Comparison of ENCODE assay signal across 9 cellular contexts in the genomic region with DNA sequence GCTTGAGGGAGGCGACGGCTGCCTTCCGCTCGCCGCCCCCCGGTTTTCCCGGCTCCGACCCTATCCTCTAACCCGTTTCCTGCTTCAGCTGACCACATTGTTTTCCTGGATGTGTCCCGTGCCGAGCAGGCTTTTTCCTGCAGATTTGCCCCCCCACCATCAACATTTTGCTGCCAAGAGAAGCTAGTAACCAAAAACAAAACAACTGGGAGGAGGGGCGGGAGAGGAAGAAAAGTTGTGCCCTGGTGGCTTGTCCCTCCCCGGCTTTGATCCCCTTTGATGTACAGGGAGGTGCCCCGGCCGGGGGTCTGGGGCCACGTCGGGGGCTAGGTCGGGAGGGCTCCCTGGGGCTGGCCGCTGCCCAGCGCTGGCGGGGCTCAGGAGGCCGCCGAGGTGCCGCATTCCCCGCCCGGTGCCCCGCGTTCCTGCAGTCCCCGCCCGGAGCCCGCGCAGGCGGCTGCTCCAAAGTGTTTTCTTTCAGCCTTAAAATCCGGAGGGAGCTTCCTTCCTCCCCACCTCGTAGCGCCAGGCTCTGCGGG. TPM values are rescaled to one million over a fixed set of nuclear protein-coding genes. Genes with fewer than 3 reads are reported as not detected.
DNase-seq lines count a peak whose midpoint lies in the region; ATAC-seq and TF ChIP-seq lines count a peak whose summit lies in the region.
"Not testable (repeated sequence)": the region's sequence is repeated elsewhere in the genome, so short reads cannot be mapped to it uniquely, and the experiment has no call there.
"Had no signal": no experiment of that assay in that cellular context is flagged by ENCODE, and none has a peak within 500 bp of the region (broad histone marks: within the 10 kb centered on the region; RNA-seq: fewer than 3 reads in every experiment).

No MANE protein-coding gene starts in this region.

- H2BK120ac ChIP-seq in IMR-90 (ENCODE audit: low read depth, low read length), result not testable (repeated sequence)

- not testable (repeated sequence) for H3K27me3 ChIP-seq in IMR-90 (ENCODE audit: control insufficient read depth, insufficient read depth, low read length); endodermal cell (ENCODE audit: control insufficient read depth, insufficient read depth, low read length, poor library complexity, severe bottlenecking); kidney epithelial cell (ENCODE audit: control insufficient read depth, insufficient read depth, low read length); ovary; tibial nerve

- not testable (repeated sequence) for H2BK15ac ChIP-seq in IMR-90 (ENCODE audit: low read depth, low read length)

- TF ChIP-seq POLR2A in IMR-90 (IDR thresholded peaks at IDR 0.05; ENCODE audit: low read depth, low read length); ovary (IDR thresholded peaks at IDR 0.05); tibial nerve (IDR thresholded peaks at IDR 0.05): not testable (repeated sequence)

- not testable (repeated sequence) for DNase-seq in IMR-90; T-helper 2 cell treated with Interferon-gamma antibody and Interleukin-4, amounts not matched to agents 5 μg/mL and 100 μg/mL, for 36 hours (ENCODE audit: low spot score); activated naive CD8-positive, alpha-beta T cell treated with anti-CD3 and anti-CD28 coated beads for 36 hours; endodermal cell; kidney epithelial cell (ENCODE audit: low read depth)
- peak; percentile 13 to 57 (median 22) for DNase-seq in ovary
- DNase-seq in tibial nerve (ENCODE audit: low spot score in 2 of 2), result peak in 1 of 2 donors; percentile 12

- intact Hi-C loops in IMR-90 (cut with micrococcal nuclease); ovary (cut with DNase I): not testable (repeated sequence)

- not testable (repeated sequence) for H3K36me3 Mint-ChIP-seq in T-helper 2 cell treated with Interferon-gamma antibody and Interleukin-4, amounts not matched to agents 5 μg/mL and 100 μg/mL, for 36 hours (ENCODE audit: low read depth); activated naive CD8-positive, alpha-beta T cell treated with anti-CD3 and anti-CD28 coated beads for 36 hours; endodermal cell (ENCODE audit: low read depth)

- not testable (repeated sequence) for H3K9ac ChIP-seq in IMR-90 (ENCODE audit: low read depth, low read length); endodermal cell (ENCODE audit: extremely low read depth, low read length, poor library complexity, severe bottlenecking)

- not testable (repeated sequence) for H3K14ac ChIP-seq in IMR-90 (replicated peaks; ENCODE audit: low read depth, low read length)

- ATAC-seq in IMR-90 (ENCODE audit: low read depth), result not testable (repeated sequence)

- peak overlapping the region; percentile 99 for H3K4me3 Mint-ChIP-seq in T-helper 2 cell treated with Interferon-gamma antibody and Interleukin-4, amounts not matched to agents 5 μg/mL and 100 μg/mL, for 36 hours
- H3K4me3 Mint-ChIP-seq in activated naive CD8-positive, alpha-beta T cell treated with anti-CD3 and anti-CD28 coated beads for 36 hours, result peak overlapping the region; percentile 84
- peak overlapping the region; percentile 71 for H3K4me3 Mint-ChIP-seq in endodermal cell

- POLR2A ChIA-PET in IMR-90 (lab: Charles Lee; ENCODE audit: unreplicated experiment), result not testable (repeated sequence)

- WGBS in IMR-90 (ENCODE audit: extremely low coverage in 2 of 2, insufficient read length in 1 of 2), 2 experiments, result no CpG with 5 or more reads among the region's 37 CpGs
- WGBS in endodermal cell (ENCODE audit: insufficient coverage in 1 of 2, insufficient read length in 1 of 2), 2 experiments, result 0% methylated on average over 2 of the region's 37 CpGs; no CpG with 5 or more reads in 1 of the 2 experiments
- 0% methylated on average over 13 to 17 of the region's 37 CpGs for WGBS in ovary, 3 donors
- WGBS in tibial nerve, 2 donors, result 0% methylated on average over 2 of the region's 37 CpGs; no CpG with 5 or more reads in 1 of the 2 donors

- H3K4me3 ChIP-seq in IMR-90 (ENCODE audit: insufficient read depth, low read depth, low read length) (peak overlapping the region; percentile 51), kidney epithelial cell (ENCODE audit: low read depth, low read length) (peak overlapping the region; percentile 28), ovary (peak overlapping the region; percentile 21), tibial nerve (peak overlapping the region in 3 of 4 donors; percentile 31 to 52 (median 33))
- H3K4me3 ChIP-seq in endodermal cell (ENCODE audit: low read length), result not testable (repeated sequence)

- H3K27ac Mint-ChIP-seq in T-helper 2 cell treated with Interferon-gamma antibody and Interleukin-4, amounts not matched to agents 5 μg/mL and 100 μg/mL, for 36 hours, result peak overlapping the region; percentile 90
- H3K27ac Mint-ChIP-seq in activated naive CD8-positive, alpha-beta T cell treated with anti-CD3 and anti-CD28 coated beads for 36 hours, result not testable (repeated sequence)
- peak overlapping the region; percentile 77 for H3K27ac Mint-ChIP-seq in endodermal cell

- not testable (repeated sequence) for TF ChIP-seq RAD21 in IMR-90 (IDR thresholded peaks at IDR 0.05; ENCODE audit: low read length)

- not testable (repeated sequence) for H2AFZ ChIP-seq in IMR-90 (replicated peaks; ENCODE audit: low read length, poor library complexity)

- not testable (repeated sequence) for H4K8ac ChIP-seq in IMR-90 (ENCODE audit: low read depth in 2 of 2, low read length in 2 of 2)

- not testable (repeated sequence) for H2BK5ac ChIP-seq in IMR-90 (ENCODE audit: low read depth, low read length, poor library complexity, severe bottlenecking)

- not testable (repeated sequence) for H3K56ac ChIP-seq in IMR-90 (ENCODE audit: extremely low read depth, insufficient read depth, low read length)

- TF ChIP-seq CTCF in C4-2B (conservative IDR thresholded peaks at IDR 0.05); IMR-90 (conservative IDR thresholded peaks at IDR 0.05; ENCODE audit: low read depth, low read length); endodermal cell (conservative IDR thresholded peaks at IDR 0.05); kidney epithelial cell (IDR thresholded peaks at IDR 0.05; ENCODE audit: insufficient read depth, low read length, poor library complexity, severe bottlenecking); ovary (IDR thresholded peaks at IDR 0.05); tibial nerve (IDR thresholded peaks at IDR 0.05): not testable (repeated sequence)

- not testable (repeated sequence) for H3K23ac ChIP-seq in IMR-90 (ENCODE audit: low read depth, low read length)

- not testable (repeated sequence) for TF ChIP-seq EP300 in ovary (IDR thresholded peaks at IDR 0.05); tibial nerve (IDR thresholded peaks at IDR 0.05)

- dilution Hi-C loops in IMR-90 (cut with HindIII; ENCODE audit: low sequenced_read_pairs, unreplicated experiment), result not testable (repeated sequence)

- not testable (repeated sequence) for H3K9me3 ChIP-seq in IMR-90 (ENCODE audit: control insufficient read depth, insufficient read depth, low read length); endodermal cell (ENCODE audit: control insufficient read depth, low read length); ovary; tibial nerve

- H3K27me3 Mint-ChIP-seq in T-helper 2 cell treated with Interferon-gamma antibody and Interleukin-4, amounts not matched to agents 5 μg/mL and 100 μg/mL, for 36 hours (ENCODE audit: low read depth); activated naive CD8-positive, alpha-beta T cell treated with anti-CD3 and anti-CD28 coated beads for 36 hours; endodermal cell (ENCODE audit: insufficient read depth): not testable (repeated sequence)

- peak overlapping the region; percentile 65; the same call in 1 of the 2 replicates for H3K4me2 ChIP-seq in IMR-90 (ENCODE audit: low read depth, low read length)

- not testable (repeated sequence) for H3K9me1 ChIP-seq in IMR-90 (ENCODE audit: insufficient read depth, low read length)

- H4K91ac ChIP-seq in IMR-90 (ENCODE audit: insufficient read depth, low read depth, low read length), result not testable (repeated sequence)

- H2BK20ac ChIP-seq in IMR-90 (ENCODE audit: low read depth, low read length), result not testable (repeated sequence)

- H3K36me3 ChIP-seq in IMR-90 (ENCODE audit: control insufficient read depth, insufficient read depth, low read length); endodermal cell (ENCODE audit: control insufficient read depth, insufficient read depth, low read length); kidney epithelial cell (ENCODE audit: control insufficient read depth, insufficient read depth, low read length); ovary; tibial nerve: not testable (repeated sequence)

- not testable (repeated sequence) for H3K9me3 Mint-ChIP-seq in T-helper 2 cell treated with Interferon-gamma antibody and Interleukin-4, amounts not matched to agents 5 μg/mL and 100 μg/mL, for 36 hours; activated naive CD8-positive, alpha-beta T cell treated with anti-CD3 and anti-CD28 coated beads for 36 hours; endodermal cell

- CTCF ChIA-PET in IMR-90 (lab: Yijun Ruan, JAX), result not testable (repeated sequence)

- H4K20me1 ChIP-seq in IMR-90 (ENCODE audit: insufficient read depth, low read length), result not testable (repeated sequence)

- H3K79me1 ChIP-seq in IMR-90 (ENCODE audit: low read depth in 1 of 2, low read length in 2 of 2), result not testable (repeated sequence)

- in situ Hi-C loops in IMR-90 (cut with MboI; ENCODE audit: low sequenced_read_pairs), result not testable (repeated sequence)

- H3K4me1 ChIP-seq in IMR-90 (ENCODE audit: control insufficient read depth, insufficient read depth, low read length); endodermal cell (ENCODE audit: control insufficient read depth, insufficient read depth, low read length); ovary (ENCODE audit: insufficient read depth); tibial nerve: not testable (repeated sequence)

- BruUV-seq in IMR-90 (replicated peaks; lab: Mats Ljungman, UMichigan), result not testable (repeated sequence)

- H3K27ac ChIP-seq in C4-2B (peak overlapping the region; percentile 45; the same call in 1 of the 2 replicates), tibial nerve (peak overlapping the region in 2 of 4 donors; percentile 43 to 74)
- H3K27ac ChIP-seq in IMR-90 (ENCODE audit: insufficient read depth, low read length); endodermal cell (ENCODE audit: low read depth, low read length); ovary: not testable (repeated sequence)

- not testable (repeated sequence) for H4K5ac ChIP-seq in IMR-90 (ENCODE audit: low read depth, low read length)

- H3K18ac ChIP-seq in IMR-90 (ENCODE audit: low read depth, low read length), result not testable (repeated sequence)

- not testable (repeated sequence) for H2AK9ac ChIP-seq in IMR-90 (replicated peaks; ENCODE audit: low read depth, low read length, poor library complexity)

- H3K4me1 Mint-ChIP-seq in T-helper 2 cell treated with Interferon-gamma antibody and Interleukin-4, amounts not matched to agents 5 μg/mL and 100 μg/mL, for 36 hours (ENCODE audit: low read depth); activated naive CD8-positive, alpha-beta T cell treated with anti-CD3 and anti-CD28 coated beads for 36 hours; endodermal cell: not testable (repeated sequence)

- H3K4ac ChIP-seq in IMR-90 (ENCODE audit: low read depth, low read length), result not testable (repeated sequence)

- H2AK5ac ChIP-seq in IMR-90 (ENCODE audit: low read depth, low read length), result not testable (repeated sequence)

RNA-seq across cellular contexts. Expression of gene FAM72C, which starts 2.2 kb away (rescaled TPM):
- total RNA-seq in IMR-90 (2012; rRNA removed), result 0.72 and 0.83 TPM in 2 replicates
- 1.4 and 1.8 TPM in 2 replicates for polyA plus RNA-seq in IMR-90 (2012; rRNA removed)
- 0.15 and 0.79 TPM in 2 replicates for polyA plus RNA-seq in IMR-90 (2012; cell fraction: cytosol; rRNA removed)
- polyA plus RNA-seq in IMR-90 (2012; cell fraction: nucleus; rRNA removed; ENCODE audit: low replicate concordance), result 0.16 and 1.0 TPM in 2 replicates
- total RNA-seq in activated naive CD8-positive, alpha-beta T cell treated with anti-CD3 and anti-CD28 coated beads for 36 hours, result 10 to 100 TPM in 1 of 2 experiments, 1 to 10 TPM in 1; 8.8 to 12.3 TPM
- total RNA-seq in endodermal cell, result 1 to 10 TPM; 5.4 to 5.8 TPM
- 14.5 TPM for polyA plus RNA-seq in endodermal cell (2013, experiment 1 of 2)
- 13.1 TPM for polyA plus RNA-seq in endodermal cell (2013, experiment 2 of 2)
- total RNA-seq in kidney epithelial cell, result 0.25 TPM in 1 of 2 replicates, not detected in the other
- total RNA-seq in ovary, result under 1 TPM in 3 of 7 donors, not detected in 4; 0.24 to 0.46 (median 0.37) TPM
- under 1 TPM; 0.20 to 0.23 TPM for polyA plus RNA-seq in ovary
- total RNA-seq in tibial nerve, result 1 to 10 TPM in 1 of 4 donors, under 1 TPM in 1, not detected in 2; 0.20 to 1.2 TPM
- total RNA-seq: skeletal muscle tissue had no signal
